Comparison of ENCODE assay signal across 8 cellular contexts in genomic region chr6:118892248-118893094, GRCh38. TPM values are rescaled to one million over a fixed set of nuclear protein-coding genes. Genes with fewer than 3 reads are reported as not detected.
DNase-seq lines count a peak whose midpoint lies in the region; ATAC-seq and TF ChIP-seq lines count a peak whose summit lies in the region.

No MANE protein-coding gene starts in this region.

- TF ChIP-seq CTCF in A673 (conservative IDR thresholded peaks at IDR 0.05; ENCODE audit: low read depth, low read length) (no peak), liver (IDR thresholded peaks at IDR 0.05; ENCODE audit: low read depth, low read length, missing input control) (no peak), thyroid gland (IDR thresholded peaks at IDR 0.05) (no peak)

- H3K4me1 ChIP-seq in A673 (ENCODE audit: insufficient read depth, low read length, poor library complexity, severe bottlenecking) (peaks cover 8% of the 10 kb centered on the region), liver (ENCODE audit: control insufficient read depth in 4 of 4, insufficient read depth in 4 of 4, low read length in 3 of 4) (peaks cover 3 to 19% (median 5%) of the 10 kb centered on the region in 4 donors), thyroid gland (peaks cover 0 to 30% of the 10 kb centered on the region in 2 donors)

- ATAC-seq in HG03439 (IDR thresholded peaks at IDR 0.05; ENCODE audit: unreplicated experiment) = no peak

- no TSS peak for BruUV-seq in A673 (replicated peaks; lab: Mats Ljungman, UMichigan)

- no peak for TF ChIP-seq POLR2A in thyroid gland (IDR thresholded peaks at IDR 0.05)

- H3K27me3 Mint-ChIP-seq in IgD-negative memory B cell = no peaks in the 10 kb centered on the region

- peaks cover 38 to 56% (median 46%) of the 10 kb centered on the region in 3 donors for H3K4me1 Mint-ChIP-seq in IgD-negative memory B cell

- peak overlapping the region; percentile 68 to 93 for H3K9ac ChIP-seq in liver (ENCODE audit: low read depth in 1 of 2, low read length in 2 of 2)

- H3K4me3 ChIP-seq in A673 (ENCODE audit: low read depth, low read length, poor library complexity, severe bottlenecking) (peak overlapping the region; percentile 81), liver (ENCODE audit: low read depth in 1 of 3, low read length in 3 of 3) (peak overlapping the region; percentile 82 to 93 (median 89)), thyroid gland (replicated peaks in 1 of 3) (peak overlapping the region in 2 of 3 donors; percentile 31 to 62)

- CTCF ChIA-PET in A673 (lab: Charles Lee) = no interaction called here

- H3K36me3 ChIP-seq in A673 (ENCODE audit: insufficient read depth, low read length, poor library complexity, severe bottlenecking) (peaks cover 1% of the 10 kb centered on the region), liver (ENCODE audit: control insufficient read depth in 4 of 4, insufficient read depth in 3 of 4, low read depth in 1 of 4, low read length in 3 of 4) (no peaks in the 10 kb centered on the region), thyroid gland (no peaks in the 10 kb centered on the region)

- no peak for TF ChIP-seq RAD21 in liver (IDR thresholded peaks at IDR 0.05)

- peak overlapping the region; percentile 91 to 99 (median 98) for H3K27ac Mint-ChIP-seq in IgD-negative memory B cell

- POLR2A ChIA-PET in A673 (lab: Charles Lee; ENCODE audit: low non-redundant PET) = no interaction called here

- WGBS in liver = 41% methylated on average over 6 of the region's 6 CpGs
- 23 to 25% methylated on average over 6 of the region's 6 CpGs for WGBS in thyroid gland, 2 donors

- no peaks in the 10 kb centered on the region for H3K9me3 ChIP-seq in A673 (ENCODE audit: low read depth, low read length, poor library complexity, severe bottlenecking)
- H3K9me3 ChIP-seq in liver (ENCODE audit: control insufficient read depth in 4 of 4, low read length in 3 of 4) = no peaks in the 10 kb centered on the region
- no peaks in the 10 kb centered on the region for H3K9me3 ChIP-seq in thyroid gland

- intact Hi-C loops in A673 (cut with micrococcal nuclease; ENCODE audit: unreplicated experiment) = loop anchor here (5.0 kb wide), 1 partner anchor 240 kb away; the partner anchor contains the start of gene CEP85L
- intact Hi-C loops in thyroid gland (cut with DNase I) = loop anchor here (10.0 kb wide), 1 partner anchor 182 kb away; the partner anchor contains the start of gene FAM184A

- no peak for DNase-seq in A673 (ENCODE audit: low spot score)
- peak; percentile 34 for DNase-seq in astrocyte of the hippocampus (ENCODE audit: low read depth, low spot score)
- no peak for DNase-seq in thyroid gland
- no peak for DNase-seq in NCI-H526 (lab: John Stamatoyannopoulos, UW)
- DNase-seq in NCI-H2081 treated with DMSO at 0.1 percent for 48 hours (lab: John Stamatoyannopoulos, UW) = no peak

- H3K27me3 ChIP-seq in A673 (replicated peaks; ENCODE audit: insufficient read depth, low read depth, low read length, poor library complexity) (no peaks in the 10 kb centered on the region), liver (ENCODE audit: control insufficient read depth in 4 of 4, insufficient read depth in 4 of 4, low read length in 3 of 4) (no peaks in the 10 kb centered on the region), thyroid gland (no peaks in the 10 kb centered on the region)

- no peaks in the 10 kb centered on the region for H3K36me3 Mint-ChIP-seq in IgD-negative memory B cell

- H3K9me3 Mint-ChIP-seq in IgD-negative memory B cell = no peaks in the 10 kb centered on the region

- peak overlapping the region; percentile 95 to 100 (median 100) for H3K4me3 Mint-ChIP-seq in IgD-negative memory B cell

- H3K27ac ChIP-seq in A673 (ENCODE audit: low read depth, low read length, poor library complexity, severe bottlenecking) = peak overlapping the region; percentile 71
- H3K27ac ChIP-seq in liver (ENCODE audit: low read depth in 1 of 2, low read length in 2 of 2) = peak overlapping the region; percentile 74 to 92
- peak overlapping the region; percentile 69 to 83 (median 82) for H3K27ac ChIP-seq in thyroid gland

TF ChIP-seq in liver, 16 proteins besides CTCF, POLR2A, EP300 and RAD21:
- TF ChIP-seq FOXA2 (IDR thresholded peaks at IDR 0.05) = no peak
TF ChIP-seq in liver: peak in this region for 0.

RNA-seq across cellular contexts. Expression of gene ASF1A, which starts 1.5 kb away (rescaled TPM):
- total RNA-seq in A673 (2021) (69.6 and 75.6 TPM in 2 replicates), liver (10 to 100 TPM in 1 of 2 donors, 1 to 10 TPM in 1; 5.6 to 27.0 TPM), thyroid gland (10 to 100 TPM; 22.2 to 25.9 (median 23.7) TPM)
- polyA plus RNA-seq in IgD-negative memory B cell (46.2 TPM), liver (1 to 10 TPM; 7.0 to 7.4 TPM)

RNA-seq across cellular contexts. Expression of gene MCM9, which starts 42.5 kb away (rescaled TPM):
- total RNA-seq in A673 (2021) (14.3 and 16.9 TPM in 2 replicates), liver (10 to 100 TPM; 10.9 to 17.4 TPM), thyroid gland (10 to 100 TPM; 26.7 to 47.2 (median 35.8) TPM)
- polyA plus RNA-seq in IgD-negative memory B cell (31.6 TPM), liver (1 to 10 TPM; 3.6 to 6.5 TPM)
